Comparison of ENCODE assay signal across 1 cellular context in genomic region chr4:105627620-105628019, GRCh38.
TF ChIP-seq lines count a peak whose summit lies in the region.

No MANE protein-coding gene starts in this region.

TF ChIP-seq in SK-N-SH treated with all-trans-retinoic acid at 6 μM for 48 hours, 23 proteins besides CTCF, POLR2A, EP300 and RAD21 (continued from another document):
- TF ChIP-seq TSHZ2 (CRISPR knock-in tag; IDR thresholded peaks at IDR 0.05) = no peak
- TF ChIP-seq, protein P1, sequence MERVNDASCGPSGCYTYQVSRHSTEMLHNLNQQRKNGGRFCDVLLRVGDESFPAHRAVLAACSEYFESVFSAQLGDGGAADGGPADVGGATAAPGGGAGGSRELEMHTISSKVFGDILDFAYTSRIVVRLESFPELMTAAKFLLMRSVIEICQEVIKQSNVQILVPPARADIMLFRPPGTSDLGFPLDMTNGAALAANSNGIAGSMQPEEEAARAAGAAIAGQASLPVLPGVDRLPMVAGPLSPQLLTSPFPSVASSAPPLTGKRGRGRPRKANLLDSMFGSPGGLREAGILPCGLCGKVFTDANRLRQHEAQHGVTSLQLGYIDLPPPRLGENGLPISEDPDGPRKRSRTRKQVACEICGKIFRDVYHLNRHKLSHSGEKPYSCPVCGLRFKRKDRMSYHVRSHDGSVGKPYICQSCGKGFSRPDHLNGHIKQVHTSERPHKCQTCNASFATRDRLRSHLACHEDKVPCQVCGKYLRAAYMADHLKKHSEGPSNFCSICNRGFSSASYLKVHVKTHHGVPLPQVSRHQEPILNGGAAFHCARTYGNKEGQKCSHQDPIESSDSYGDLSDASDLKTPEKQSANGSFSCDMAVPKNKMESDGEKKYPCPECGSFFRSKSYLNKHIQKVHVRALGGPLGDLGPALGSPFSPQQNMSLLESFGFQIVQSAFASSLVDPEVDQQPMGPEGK (CRISPR knock-in tag; IDR thresholded peaks at IDR 0.05; ENCODE audit: borderline replicate concordance) = no peak
- no peak for TF ChIP-seq ARNTL (CRISPR knock-in tag; IDR thresholded peaks at IDR 0.05; ENCODE audit: borderline replicate concordance, low read depth)
- TF ChIP-seq ZNF565 (CRISPR knock-in tag; conservative IDR thresholded peaks at IDR 0.05; ENCODE audit: low read depth) = no peak
- no peak for TF ChIP-seq GLIS3 (CRISPR knock-in tag; IDR thresholded peaks at IDR 0.05)
- TF ChIP-seq BACH2 (CRISPR knock-in tag; IDR thresholded peaks at IDR 0.05; ENCODE audit: borderline replicate concordance) = no peak
- no peak for TF ChIP-seq TOX (CRISPR knock-in tag; IDR thresholded peaks at IDR 0.05; ENCODE audit: borderline replicate concordance)
- TF ChIP-seq, protein P2, sequence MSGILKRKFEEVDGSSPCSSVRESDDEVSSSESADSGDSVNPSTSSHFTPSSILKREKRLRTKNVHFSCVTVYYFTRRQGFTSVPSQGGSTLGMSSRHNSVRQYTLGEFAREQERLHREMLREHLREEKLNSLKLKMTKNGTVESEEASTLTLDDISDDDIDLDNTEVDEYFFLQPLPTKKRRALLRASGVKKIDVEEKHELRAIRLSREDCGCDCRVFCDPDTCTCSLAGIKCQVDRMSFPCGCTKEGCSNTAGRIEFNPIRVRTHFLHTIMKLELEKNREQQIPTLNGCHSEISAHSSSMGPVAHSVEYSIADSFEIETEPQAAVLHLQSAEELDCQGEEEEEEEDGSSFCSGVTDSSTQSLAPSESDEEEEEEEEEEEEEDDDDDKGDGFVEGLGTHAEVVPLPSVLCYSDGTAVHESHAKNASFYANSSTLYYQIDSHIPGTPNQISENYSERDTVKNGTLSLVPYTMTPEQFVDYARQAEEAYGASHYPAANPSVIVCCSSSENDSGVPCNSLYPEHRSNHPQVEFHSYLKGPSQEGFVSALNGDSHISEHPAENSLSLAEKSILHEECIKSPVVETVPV (CRISPR knock-in tag; IDR thresholded peaks at IDR 0.05) = no peak
- TF ChIP-seq RARB (CRISPR knock-in tag; IDR thresholded peaks at IDR 0.05) = no peak
- no peak for TF ChIP-seq ZC3H10 (CRISPR knock-in tag; IDR thresholded peaks at IDR 0.05)
- TF ChIP-seq ZFP30 (CRISPR knock-in tag; IDR thresholded peaks at IDR 0.05) = no peak
